In the genomic region with DNA sequence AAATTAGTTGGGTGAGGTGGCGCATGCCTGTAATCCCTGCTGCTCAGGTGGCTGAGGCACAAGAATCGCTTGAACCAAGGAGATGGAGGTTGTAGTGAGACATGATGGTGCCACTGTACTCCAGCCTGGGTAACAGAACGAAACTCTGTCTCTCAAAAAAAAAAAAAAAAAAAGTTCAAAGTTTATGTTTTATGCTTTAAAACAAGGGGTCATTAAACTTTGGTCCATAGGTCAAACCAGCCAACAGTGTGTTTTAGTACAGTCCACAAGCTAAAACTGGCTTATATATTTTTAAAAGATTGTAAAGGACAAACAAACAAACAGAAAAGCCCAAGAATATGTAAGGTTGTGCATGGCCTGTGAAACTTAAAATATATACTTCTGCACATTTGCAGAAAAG, we compare ENCODE assay signal across 26 cellular contexts. TPM values are rescaled to one million over a fixed set of nuclear protein-coding genes. Genes with fewer than 3 reads are reported as not detected.
DNase-seq lines count a peak whose midpoint lies in the region; ATAC-seq, FAIRE-seq and TF ChIP-seq lines count a peak whose summit lies in the region.
"Had no signal": no experiment of that assay in that cellular context is flagged by ENCODE, and none has a peak within 500 bp of the region (broad histone marks: within the 10 kb centered on the region; RNA-seq: fewer than 3 reads in every experiment).

No MANE protein-coding gene starts in this region.

- ATAC-seq in left lobe of liver (peak; percentile 79), right lobe of liver (peak; percentile 48 to 79 (median 68))

- TF ChIP-seq POLR2A in right lobe of liver (IDR thresholded peaks at IDR 0.05): no peak

- H3K36me3 ChIP-seq in colonic mucosa: no peaks in the 10 kb centered on the region
- H3K36me3 ChIP-seq in right lobe of liver: no peaks in the 10 kb centered on the region
- H3K36me3 ChIP-seq in small intestine (ENCODE audit: control insufficient read depth in 2 of 2, insufficient read depth in 2 of 2, low read length in 2 of 2): peaks cover 3% of the 10 kb centered on the region in 2 donors
- peaks cover 65% of the 10 kb centered on the region for H3K36me3 ChIP-seq in A673 (ENCODE audit: insufficient read depth, low read length, poor library complexity, severe bottlenecking)

- POLR2A ChIA-PET in A673 (lab: Charles Lee; ENCODE audit: low non-redundant PET): interaction anchor here (0.5 kb wide), 1 partner anchor 9 kb away, joined by 3 read pairs; no protein-coding TSS in a partner anchor

- no peak for TF ChIP-seq CTCF in colonic mucosa (IDR thresholded peaks at IDR 0.05)
- TF ChIP-seq CTCF in right lobe of liver (IDR thresholded peaks at IDR 0.05): no peak
- TF ChIP-seq CTCF in A673 (conservative IDR thresholded peaks at IDR 0.05; ENCODE audit: low read depth, low read length): no peak

- no peak overlapping the region for H3K4me3 ChIP-seq in colonic mucosa
- no peak overlapping the region for H3K4me3 ChIP-seq in right lobe of liver
- no peak overlapping the region for H3K4me3 ChIP-seq in small intestine (ENCODE audit: low read depth in 1 of 2, low read length in 2 of 2)
- H3K4me3 ChIP-seq in A673 (ENCODE audit: low read depth, low read length, poor library complexity, severe bottlenecking): no peak overlapping the region
- H3K4me3 ChIP-seq: BLaER1 treated with 17β-estradiol and CSF1 and Interleukin-3, amounts not matched to agents 10 nM and 100 nM; HAP-1 had no signal

- FAIRE-seq in small intestine (lab: Jason Lieb, UNC): no peak
- FAIRE-seq: A204.1, D721Med, GM12891, GM18507, H54 had no signal

- intact Hi-C loops in colonic mucosa (cut with DNase I): no loop called here
- intact Hi-C loops in right lobe of liver (cut with DNase I): no loop called here
- intact Hi-C loops in A673 (cut with micrococcal nuclease; ENCODE audit: unreplicated experiment): no loop called here

- H3K4me1 ChIP-seq in colonic mucosa: no peaks in the 10 kb centered on the region
- peaks cover 0 to 16% (median 0%) of the 10 kb centered on the region in 4 donors for H3K4me1 ChIP-seq in right lobe of liver
- peaks cover 0 to 2% of the 10 kb centered on the region in 2 donors for H3K4me1 ChIP-seq in small intestine (ENCODE audit: control insufficient read depth in 2 of 2, insufficient read depth in 1 of 2, low read depth in 1 of 2, low read length in 1 of 2)
- H3K4me1 ChIP-seq in A673 (ENCODE audit: insufficient read depth, low read length, poor library complexity, severe bottlenecking): no peaks in the 10 kb centered on the region
- H3K4me1 ChIP-seq: BLaER1 treated with 17β-estradiol and CSF1 and Interleukin-3, amounts not matched to agents 10 nM and 100 nM; HAP-1 had no signal

- 68% methylated on average over 3 of the region's 3 CpGs for WGBS in right lobe of liver (ENCODE audit: insufficient coverage, low coverage, low lambda C conversion rate, missing lambda C conversion rate)
- WGBS in small intestine, 3 donors: 50 to 80% (median 72%) methylated on average over 3 of the region's 3 CpGs

- CTCF ChIA-PET in A673 (lab: Charles Lee): no interaction called here

- no TSS peak for BruUV-seq in A673 (replicated peaks; lab: Mats Ljungman, UMichigan)

- H3K9ac ChIP-seq in colonic mucosa (ENCODE audit: low read depth in 2 of 2, low read length in 2 of 2): no peak overlapping the region
- H3K9ac ChIP-seq: BLaER1 treated with 17β-estradiol and CSF1 and Interleukin-3, amounts not matched to agents 10 nM and 100 nM had no signal

- DNase-seq in colonic mucosa: no peak
- DNase-seq in left lobe of liver (ENCODE audit: low spot score): no peak
- no peak for DNase-seq in right lobe of liver
- DNase-seq in small intestine: peak; percentile 51
- DNase-seq in A673 (ENCODE audit: low spot score): no peak
- DNase-seq in NCI-H1436 (lab: John Stamatoyannopoulos, UW): no peak
- DNase-seq in NCI-H1417 (lab: John Stamatoyannopoulos, UW): no peak
- DNase-seq in NCI-H345 (lab: John Stamatoyannopoulos, UW): no peak
- DNase-seq: ACHN; AML-193; BE2C; CD4-positive, alpha-beta T cell; CD8-positive, alpha-beta memory T cell; DMS53; DMS79 treated with DMSO at 0.1 percent for 48 hours; GF-D8; GOT3; HFFc6 had no signal

- peak overlapping the region; percentile 17 for H3K27ac ChIP-seq in colonic mucosa
- H3K27ac ChIP-seq in right lobe of liver: no peak overlapping the region
- peak overlapping the region in 1 of 2 donors; percentile 71 for H3K27ac ChIP-seq in small intestine (ENCODE audit: low read depth in 1 of 2, low read length in 1 of 2)
- H3K27ac ChIP-seq in A673 (ENCODE audit: low read depth, low read length, poor library complexity, severe bottlenecking): no peak overlapping the region
- H3K27ac ChIP-seq: 22Rv1; BLaER1 treated with 17β-estradiol and CSF1 and Interleukin-3, amounts not matched to agents 10 nM and 100 nM had no signal

- H3K27me3 ChIP-seq in colonic mucosa (no peaks in the 10 kb centered on the region), right lobe of liver (no peaks in the 10 kb centered on the region), small intestine (ENCODE audit: control insufficient read depth in 2 of 2, insufficient read depth in 2 of 2, low read length in 2 of 2) (no peaks in the 10 kb centered on the region), A673 (replicated peaks; ENCODE audit: insufficient read depth, low read depth, low read length, poor library complexity) (no peaks in the 10 kb centered on the region)
- H3K27me3 ChIP-seq: BE2C; BLaER1 treated with 17β-estradiol and CSF1 and Interleukin-3, amounts not matched to agents 10 nM and 100 nM had no signal

- H3K9me3 ChIP-seq in colonic mucosa (no peaks in the 10 kb centered on the region), right lobe of liver (no peaks in the 10 kb centered on the region), small intestine (ENCODE audit: control insufficient read depth, low read depth) (no peaks in the 10 kb centered on the region), A673 (ENCODE audit: low read depth, low read length, poor library complexity, severe bottlenecking) (no peaks in the 10 kb centered on the region)
- H3K9me3 ChIP-seq: BE2C; BLaER1 treated with 17β-estradiol and CSF1 and Interleukin-3, amounts not matched to agents 10 nM and 100 nM; HAP-1 had no signal

RNA-seq across cellular contexts. Expression of gene CRLS1, which starts 25.2 kb away (rescaled TPM):
- total RNA-seq in colonic mucosa: 10 to 100 TPM; 50.6 to 62.5 TPM
- 67.6 TPM for total RNA-seq in left lobe of liver
- 10 to 100 TPM; 51.4 to 81.6 (median 57.3) TPM for total RNA-seq in right lobe of liver
- 100 to 1,000 TPM in 1 of 3 donors, 10 to 100 TPM in 2; 75.1 to 140 (median 78.2) TPM for polyA plus RNA-seq in small intestine
- 43.4 and 51.5 TPM in 2 replicates for total RNA-seq in A673 (2021)

RNA-seq across cellular contexts. Expression of gene MCM8, which starts 30.3 kb away (rescaled TPM):
- 10 to 100 TPM in 1 of 2 donors, 1 to 10 TPM in 1; 5.7 to 18.2 TPM for total RNA-seq in colonic mucosa
- 1.4 TPM for total RNA-seq in left lobe of liver
- 1 to 10 TPM; 1.4 to 2.5 (median 1.6) TPM for total RNA-seq in right lobe of liver
- polyA plus RNA-seq in small intestine: 1 to 10 TPM; 1.6 to 6.0 (median 2.4) TPM
- total RNA-seq in A673 (2021): 49.7 and 56.4 TPM in 2 replicates

RNA-seq across cellular contexts. Expression of gene TRMT6, which starts 30.4 kb away (rescaled TPM):
- total RNA-seq in colonic mucosa (10 to 100 TPM in 1 of 2 donors, 1 to 10 TPM in 1; 7.5 to 10.9 TPM), left lobe of liver (2.7 TPM), right lobe of liver (1 to 10 TPM; 2.8 to 5.8 (median 4.3) TPM), A673 (2021) (38.6 and 41.6 TPM in 2 replicates)
- polyA plus RNA-seq in small intestine: 10 to 100 TPM in 1 of 3 donors, 1 to 10 TPM in 2; 6.2 to 10.3 (median 6.9) TPM
